38 cellular contexts compared by ENCODE assay signal in the genomic region with DNA sequence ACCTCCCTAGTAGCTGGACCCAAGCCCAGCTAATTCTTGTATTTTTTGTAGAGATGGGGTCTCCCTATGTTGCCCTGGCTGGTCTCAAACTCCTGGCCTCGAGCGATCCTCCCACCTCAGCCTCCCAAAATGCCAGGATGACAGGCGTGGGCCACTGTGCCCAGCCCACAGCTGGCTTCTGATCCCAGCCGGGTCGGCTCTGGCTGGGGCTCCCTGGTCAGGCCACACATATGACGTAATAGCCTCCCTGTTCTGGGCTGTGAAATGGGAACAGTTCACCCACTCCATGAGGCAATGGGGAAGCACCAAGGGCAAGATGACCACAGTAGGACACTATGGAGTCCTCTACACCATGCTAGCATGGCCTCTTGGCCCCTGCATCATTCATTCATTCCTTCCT. TPM values are rescaled to one million over a fixed set of nuclear protein-coding genes. Genes with fewer than 3 reads are reported as not detected.
"Had no signal": no experiment of that assay in that cellular context is flagged by ENCODE, and none has a peak within 500 bp of the region (broad histone marks: within the 10 kb centered on the region; RNA-seq: fewer than 3 reads in every experiment).

No MANE protein-coding gene starts in this region.

- DNase-seq: activated CD4-positive, alpha-beta memory T cell treated with anti-CD3 and anti-CD28 coated beads, Interleukin-2, amount 10 ng/mL, durations not matched to agents 7 days and 5 days; activated CD4-positive, alpha-beta T cell treated with anti-CD3 and anti-CD28 coated beads for 1 hour; activated CD4-positive, alpha-beta T cell treated with anti-CD3 and anti-CD28 coated beads for 36 hours; activated CD4-positive, alpha-beta T cell treated with anti-CD3 and anti-CD28 coated beads for 48 hours; activated CD4-positive, alpha-beta T cell treated with anti-CD3 and anti-CD28 coated beads, Interleukin-2, amount 10 ng/mL, durations not matched to agents 7 days and 5 days; activated CD4-positive, alpha-beta T cell treated with anti-CD3 and anti-CD28 coated beads, Interleukin-2, amount 50 U/mL, for 48 hours; activated CD4-positive, CD25-positive, alpha-beta regulatory T cell; activated CD8-positive, alpha-beta memory T cell treated with anti-CD3 and anti-CD28 coated beads for 24 hours; activated CD8-positive, alpha-beta memory T cell treated with anti-CD3 and anti-CD28 coated beads, Interleukin-2, amount 10 ng/mL, durations not matched to agents 7 days and 5 days; activated CD8-positive, alpha-beta memory T cell treated with anti-CD3 and anti-CD28 coated beads, Interleukin-2, amount 50 U/mL, for 48 hours; activated CD8-positive, alpha-beta T cell treated with anti-CD3 and anti-CD28 coated beads, Interleukin-2, amount 10 ng/mL, durations not matched to agents 7 days and 5 days; activated effector memory CD4-positive, alpha-beta T cell treated with Interleukin-2 at 50 U/mL for 16 hours; activated gamma-delta T cell; activated naive CD4-positive, alpha-beta T cell treated with anti-CD3 and anti-CD28 coated beads, Interleukin-2, amount 10 ng/mL, durations not matched to agents 7 days and 5 days; activated naive CD4-positive, alpha-beta T cell treated with Interleukin-2 at 50 U/mL for 16 hours; activated naive CD8-positive, alpha-beta T cell treated with anti-CD3 and anti-CD28 coated beads for 36 hours; activated T-cell treated with anti-CD3 and anti-CD28 coated beads, Interleukin-2, amount 50 U/mL, for 24 hours; activated T-cell treated with anti-CD3 and anti-CD28 coated beads, Interleukin-2, amount 50 U/mL, for 48 hours; adrenal gland; amygdala; anterior cingulate cortex; caudate nucleus; cerebellar nuclear complex; T-helper 1 cell; T-helper 2 cell; T-helper 9 cell had no signal

- H3K27ac ChIP-seq: adrenal gland, ascending aorta, cardiac muscle cell, VCaP had no signal

- H3K4me1 ChIP-seq: adrenal gland, ascending aorta had no signal

- H3K27ac Mint-ChIP-seq: activated CD4-positive, alpha-beta memory T cell treated with anti-CD3 and anti-CD28 coated beads, Interleukin-2, amount 10 ng/mL, durations not matched to agents 7 days and 5 days; activated CD4-positive, alpha-beta T cell treated with anti-CD3 and anti-CD28 coated beads for 36 hours; activated CD4-positive, alpha-beta T cell treated with anti-CD3 and anti-CD28 coated beads, Interleukin-2, amount 10 ng/mL, durations not matched to agents 7 days and 5 days; activated CD8-positive, alpha-beta memory T cell treated with anti-CD3 and anti-CD28 coated beads, Interleukin-2, amount 10 ng/mL, durations not matched to agents 7 days and 5 days; activated CD8-positive, alpha-beta T cell treated with anti-CD3 and anti-CD28 coated beads, Interleukin-2, amount 10 ng/mL, durations not matched to agents 7 days and 5 days; activated naive CD4-positive, alpha-beta T cell treated with anti-CD3 and anti-CD28 coated beads, Interleukin-2, amount 10 ng/mL, durations not matched to agents 7 days and 5 days; activated naive CD4-positive, alpha-beta T cell treated with anti-CD3 and anti-CD28 coated beads, Interleukin-2, amount 50 U/mL, for 72 hours; activated naive CD8-positive, alpha-beta T cell treated with anti-CD3 and anti-CD28 coated beads for 36 hours; activated T-cell treated with anti-CD3 and anti-CD28 coated beads, Interleukin-2, amount 50 U/mL, for 24 hours; activated T-helper 2 cell treated with anti-CD3 and anti-CD28 coated beads, Interferon-gamma antibody, Interleukin-2, Interleukin-4, amounts not matched to agents 10 μg/mL and 5 μg/mL and 100 μg/mL, durations not matched to agents 14 hours and 24 hours and 36 hours; T-helper 1 cell treated with Interleukin-12 subunit alpha and Interleukin-12 subunit beta and Interleukin-4 antibody, amounts not matched to agents 30 μg/mL and 1 μg/mL, for 36 hours; T-helper 2 cell treated with Interferon-gamma antibody and Interleukin-4, amounts not matched to agents 5 μg/mL and 100 μg/mL, for 36 hours had no signal

- ATAC-seq: activated CD4-positive, alpha-beta T cell treated with anti-CD3 and anti-CD28 coated beads for 36 hours; activated CD4-positive, CD25-positive, alpha-beta regulatory T cell treated with anti-CD3 and anti-CD28 coated beads, Interleukin-2, amount 50 U/mL, for 24 hours; activated CD8-positive, alpha-beta memory T cell treated with anti-CD3 and anti-CD28 coated beads, Interleukin-2, amount 10 ng/mL, durations not matched to agents 7 days and 5 days; activated CD8-positive, alpha-beta T cell treated with anti-CD3 and anti-CD28 coated beads, Interleukin-2, amount 10 ng/mL, durations not matched to agents 7 days and 5 days; activated naive CD4-positive, alpha-beta T cell treated with anti-CD3 and anti-CD28 coated beads, Interleukin-2, amount 50 U/mL, for 72 hours had no signal

- H3K4me3 Mint-ChIP-seq: activated CD4-positive, alpha-beta memory T cell treated with anti-CD3 and anti-CD28 coated beads, Interleukin-2, amount 10 ng/mL, durations not matched to agents 7 days and 5 days; activated CD4-positive, alpha-beta T cell treated with anti-CD3 and anti-CD28 coated beads for 36 hours; activated CD4-positive, alpha-beta T cell treated with anti-CD3 and anti-CD28 coated beads, Interleukin-2, amount 10 ng/mL, durations not matched to agents 7 days and 5 days; activated CD8-positive, alpha-beta memory T cell treated with anti-CD3 and anti-CD28 coated beads, Interleukin-2, amount 10 ng/mL, durations not matched to agents 7 days and 5 days; activated CD8-positive, alpha-beta T cell treated with anti-CD3 and anti-CD28 coated beads, Interleukin-2, amount 10 ng/mL, durations not matched to agents 7 days and 5 days; activated naive CD4-positive, alpha-beta T cell treated with anti-CD3 and anti-CD28 coated beads, Interleukin-2, amount 10 ng/mL, durations not matched to agents 7 days and 5 days; activated naive CD8-positive, alpha-beta T cell treated with anti-CD3 and anti-CD28 coated beads for 36 hours; activated T-cell treated with anti-CD3 and anti-CD28 coated beads, Interleukin-2, amount 50 U/mL, for 24 hours; central memory CD8-positive, alpha-beta T cell; T-helper 1 cell treated with Interleukin-12 subunit alpha and Interleukin-12 subunit beta and Interleukin-4 antibody, amounts not matched to agents 30 μg/mL and 1 μg/mL, for 36 hours; T-helper 2 cell treated with Interferon-gamma antibody and Interleukin-4, amounts not matched to agents 5 μg/mL and 100 μg/mL, for 36 hours had no signal

- H3K9me3 ChIP-seq: adrenal gland, ascending aorta had no signal

- H3K4me1 Mint-ChIP-seq: activated CD4-positive, alpha-beta memory T cell treated with anti-CD3 and anti-CD28 coated beads, Interleukin-2, amount 10 ng/mL, durations not matched to agents 7 days and 5 days; activated CD4-positive, alpha-beta T cell treated with anti-CD3 and anti-CD28 coated beads for 36 hours; activated CD4-positive, alpha-beta T cell treated with anti-CD3 and anti-CD28 coated beads, Interleukin-2, amount 10 ng/mL, durations not matched to agents 7 days and 5 days; activated CD8-positive, alpha-beta memory T cell treated with anti-CD3 and anti-CD28 coated beads, Interleukin-2, amount 10 ng/mL, durations not matched to agents 7 days and 5 days; activated naive CD4-positive, alpha-beta T cell treated with anti-CD3 and anti-CD28 coated beads, Interleukin-2, amount 10 ng/mL, durations not matched to agents 7 days and 5 days; activated naive CD8-positive, alpha-beta T cell treated with anti-CD3 and anti-CD28 coated beads for 36 hours; central memory CD8-positive, alpha-beta T cell had no signal

- H3K36me3 ChIP-seq: adrenal gland, ascending aorta, cardiac muscle cell had no signal

- H3K4me3 ChIP-seq: adrenal gland, ascending aorta, cardiac muscle cell had no signal

- H3K27me3 ChIP-seq: adrenal gland, ascending aorta, cardiac muscle cell had no signal

- H3K36me3 Mint-ChIP-seq: activated CD8-positive, alpha-beta memory T cell treated with anti-CD3 and anti-CD28 coated beads, Interleukin-2, amount 10 ng/mL, durations not matched to agents 7 days and 5 days; activated naive CD4-positive, alpha-beta T cell treated with anti-CD3 and anti-CD28 coated beads, Interleukin-2, amount 10 ng/mL, durations not matched to agents 7 days and 5 days; activated naive CD4-positive, alpha-beta T cell treated with anti-CD3 and anti-CD28 coated beads, Interleukin-2, amount 50 U/mL, for 72 hours; activated naive CD8-positive, alpha-beta T cell treated with anti-CD3 and anti-CD28 coated beads for 36 hours; brain had no signal

- FAIRE-seq: bronchial epithelial cell, TTC549 had no signal

- H3K9me3 Mint-ChIP-seq: activated CD4-positive, alpha-beta memory T cell treated with anti-CD3 and anti-CD28 coated beads, Interleukin-2, amount 10 ng/mL, durations not matched to agents 7 days and 5 days; activated CD4-positive, alpha-beta T cell treated with anti-CD3 and anti-CD28 coated beads, Interleukin-2, amount 10 ng/mL, durations not matched to agents 7 days and 5 days; activated naive CD4-positive, alpha-beta T cell treated with anti-CD3 and anti-CD28 coated beads, Interleukin-2, amount 10 ng/mL, durations not matched to agents 7 days and 5 days; activated naive CD8-positive, alpha-beta T cell treated with anti-CD3 and anti-CD28 coated beads for 36 hours; activated T-cell treated with anti-CD3 and anti-CD28 coated beads, Interleukin-2, amount 50 U/mL, for 24 hours; activated T-helper 2 cell treated with anti-CD3 and anti-CD28 coated beads, Interferon-gamma antibody, Interleukin-2, Interleukin-4, amounts not matched to agents 10 μg/mL and 5 μg/mL and 100 μg/mL, durations not matched to agents 14 hours and 24 hours and 36 hours; central memory CD8-positive, alpha-beta T cell; T-helper 1 cell treated with Interleukin-12 subunit alpha and Interleukin-12 subunit beta and Interleukin-4 antibody, amounts not matched to agents 30 μg/mL and 1 μg/mL, for 36 hours; T-helper 2 cell treated with Interferon-gamma antibody and Interleukin-4, amounts not matched to agents 5 μg/mL and 100 μg/mL, for 36 hours had no signal

- H3K27me3 Mint-ChIP-seq: activated CD4-positive, alpha-beta memory T cell treated with anti-CD3 and anti-CD28 coated beads, Interleukin-2, amount 10 ng/mL, durations not matched to agents 7 days and 5 days; activated CD4-positive, alpha-beta T cell treated with anti-CD3 and anti-CD28 coated beads, Interleukin-2, amount 10 ng/mL, durations not matched to agents 7 days and 5 days; activated CD8-positive, alpha-beta memory T cell treated with anti-CD3 and anti-CD28 coated beads, Interleukin-2, amount 10 ng/mL, durations not matched to agents 7 days and 5 days had no signal

RNA-seq across cellular contexts. Expression of a gene that starts 41.1 kb away (rescaled TPM):
- total RNA-seq: ascending aorta had no signal
